22 cellular contexts compared by ENCODE assay signal in the genomic region with DNA sequence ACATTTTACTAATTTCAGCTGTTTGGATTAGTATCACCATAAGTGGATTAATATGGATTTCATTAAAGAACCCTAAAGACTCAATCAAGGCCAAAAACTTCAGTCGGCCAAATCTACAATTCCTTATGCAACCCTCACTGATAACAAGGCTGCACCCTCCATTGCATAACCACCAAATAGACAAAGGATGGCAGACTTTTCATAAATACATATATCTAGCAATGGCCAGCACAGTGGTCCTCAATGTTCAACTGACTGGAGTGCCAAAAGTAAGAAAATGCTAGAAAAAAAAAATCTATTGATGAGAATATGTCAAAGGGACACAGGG.
"Had no signal": no experiment of that assay in that cellular context is flagged by ENCODE, and none has a peak within 500 bp of the region (broad histone marks: within the 10 kb centered on the region; RNA-seq: fewer than 3 reads in every experiment).

No MANE protein-coding gene starts in this region.

- H3K27ac ChIP-seq: HL-60, RWPE1 had no signal

- H3K9me3 ChIP-seq: SK-N-SH had no signal

- H3K9me2 ChIP-seq: SK-N-SH had no signal

- DNase-seq: Karpas-422, KG1, MM.1S, NCI-H1092, NCI-H1105 treated with DMSO at 0.1 percent for 48 hours, NCI-H1417 treated with DMSO at 0.1 percent for 48 hours, NCI-H146, NCI-H1694 treated with DMSO at 0.1 percent for 48 hours, NCI-H2029, NCI-H2081 treated with DMSO at 0.1 percent for 48 hours, NCI-H2171, NCI-H226, NCI-H446, NCI-H510A, NCI-H524 treated with DMSO at 0.1 percent for 48 hours, NCI-H69, NCI-H774, SHP77, SK-N-SH had no signal

- ATAC-seq: Panc1 had no signal

- H3K4me2 ChIP-seq: SK-N-SH had no signal
